In the genomic region with DNA sequence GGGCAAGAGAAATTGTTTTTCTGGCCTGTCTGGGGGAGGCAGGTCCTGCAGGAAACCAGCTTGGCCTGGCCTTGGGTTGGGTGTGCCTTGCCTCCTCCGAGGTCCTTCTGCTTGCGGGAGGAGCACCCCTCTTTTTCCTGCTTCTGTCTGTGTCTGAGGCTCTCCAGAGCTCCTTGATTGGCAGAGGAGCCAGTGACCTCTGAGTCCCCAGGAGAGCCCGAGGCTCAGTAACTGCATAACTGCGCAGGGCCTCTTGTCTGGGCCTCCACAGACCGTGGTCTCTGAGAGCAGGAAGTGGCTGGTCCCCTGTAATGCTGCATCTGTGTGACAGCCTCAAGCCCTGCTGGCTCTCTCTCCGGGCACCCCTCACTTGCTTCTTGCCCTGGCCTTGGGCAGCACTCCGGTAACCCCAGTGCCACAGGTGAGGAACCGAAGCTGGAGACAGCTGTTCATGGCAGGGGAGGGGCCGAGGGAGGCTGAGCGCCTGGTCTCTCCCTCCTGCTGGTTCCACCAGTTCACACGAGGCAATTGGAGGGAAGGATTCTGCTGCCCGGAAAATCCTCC, we compare ENCODE assay signal across 8 cellular contexts. TPM values are rescaled to one million over a fixed set of nuclear protein-coding genes. Genes with fewer than 3 reads are reported as not detected.
DNase-seq lines count a peak whose midpoint lies in the region; ATAC-seq, FAIRE-seq and TF ChIP-seq lines count a peak whose summit lies in the region.

No MANE protein-coding gene starts in this region.

- H2BK15ac ChIP-seq in H1 (ENCODE audit: low read length), result no peak overlapping the region

- H3K4me1 ChIP-seq in DOHH2 (ENCODE audit: control insufficient read depth, low read length), result peaks cover 33% of the 10 kb centered on the region
- peaks cover 28% of the 10 kb centered on the region for H3K4me1 ChIP-seq in OCI-LY3 (ENCODE audit: low read length)
- peaks cover 0 to 21% (median 12%) of the 10 kb centered on the region in 4 experiments; a peak in 5 of 7 replicates for H3K4me1 ChIP-seq in H1 (replicated peaks in 1 of 4; ENCODE audit: control insufficient read depth in 3 of 4, insufficient read depth in 4 of 4, low read length in 3 of 4)
- peaks cover 24 to 28% of the 10 kb centered on the region in 2 experiments for H3K4me1 ChIP-seq in neutrophil (ENCODE audit: control insufficient read depth in 1 of 2, insufficient read depth in 1 of 2, low read depth in 1 of 2, low read length in 1 of 2)

- no peak for TF ChIP-seq POLR2A in H1 (IDR thresholded peaks at IDR 0.05; ENCODE audit: control extremely low read depth in 1 of 2, low read depth in 2 of 2, low read length in 2 of 2)

- H4K20me1 ChIP-seq in DOHH2 (ENCODE audit: control insufficient read depth, insufficient read depth, low read depth, low read length), result peaks cover 14% of the 10 kb centered on the region
- H4K20me1 ChIP-seq in OCI-LY3 (ENCODE audit: insufficient read depth, low read length), result peaks cover 31% of the 10 kb centered on the region
- H4K20me1 ChIP-seq in H1 (replicated peaks in 1 of 2; ENCODE audit: control insufficient read depth in 1 of 2, insufficient read depth in 2 of 2, low read length in 2 of 2), result peaks cover 16 to 37% of the 10 kb centered on the region in 2 experiments

- TF ChIP-seq EP300 in H1 (IDR thresholded peaks at IDR 0.05; ENCODE audit: borderline replicate concordance in 1 of 2, low read depth in 2 of 2, low read length in 2 of 2), result no peak

- H3K27me3 ChIP-seq in DOHH2 (ENCODE audit: control insufficient read depth, low read length), result no peaks in the 10 kb centered on the region
- H3K27me3 ChIP-seq in OCI-LY3 (ENCODE audit: low read depth, low read length), result no peaks in the 10 kb centered on the region
- H3K27me3 ChIP-seq in H1 (replicated peaks in 1 of 4; ENCODE audit: control insufficient read depth in 3 of 4, extremely low read depth in 1 of 4, insufficient read depth in 3 of 4, low read length in 3 of 4), result no peaks in the 10 kb centered on the region
- H3K27me3 ChIP-seq in neutrophil, result no peaks in the 10 kb centered on the region

- H4K8ac ChIP-seq in H1 (ENCODE audit: extremely low read depth, insufficient read depth, low read length), result no peak overlapping the region

- peaks cover 7% of the 10 kb centered on the region; the same call in 1 of the 2 replicates for H3K23me2 ChIP-seq in H1 (ENCODE audit: low read depth, low read length)

- H3K56ac ChIP-seq in H1 (replicated peaks; ENCODE audit: insufficient read length, low read depth, low read length), result no peak overlapping the region

- H3K9me3 ChIP-seq in DOHH2 (ENCODE audit: control insufficient read depth, insufficient read depth, low read length), result no peaks in the 10 kb centered on the region
- no peaks in the 10 kb centered on the region for H3K9me3 ChIP-seq in OCI-LY3 (ENCODE audit: insufficient read depth, low read length)
- H3K9me3 ChIP-seq in H1 (ENCODE audit: insufficient read depth in 2 of 2, low read depth in 1 of 2, low read length in 1 of 2), result no peaks in the 10 kb centered on the region
- no peaks in the 10 kb centered on the region for H3K9me3 ChIP-seq in neutrophil

- H3K27ac ChIP-seq in DOHH2 (ENCODE audit: low read depth, low read length) (peak overlapping the region; percentile 41), OCI-LY3 (ENCODE audit: low read length) (peak overlapping the region; percentile 53), H1 (ENCODE audit: low read depth, low read length) (no peak overlapping the region), neutrophil (peak overlapping the region; percentile 46)

- no peak for FAIRE-seq in H1 (lab: Jason Lieb, UNC)

- no peak overlapping the region for H3K4ac ChIP-seq in H1 (replicated peaks; ENCODE audit: insufficient read length, low read depth, low read length)

- WGBS in H1 (ENCODE audit: extremely low coverage in 1 of 2, insufficient coverage in 1 of 2, insufficient read length in 1 of 2, insufficient replicate concordance in 2 of 2, low coverage in 1 of 2, low lambda C conversion rate in 2 of 2, missing lambda C conversion rate in 1 of 2), 2 experiments, result 87% methylated on average over 12 of the region's 12 CpGs; no CpG with 5 or more reads in 1 of the 2 experiments

- no peak overlapping the region for H2BK20ac ChIP-seq in H1 (ENCODE audit: low read length)

- peaks cover 91% of the 10 kb centered on the region for H3K79me2 ChIP-seq in DOHH2 (ENCODE audit: control insufficient read depth, low read length)
- peaks cover 81% of the 10 kb centered on the region for H3K79me2 ChIP-seq in OCI-LY3 (ENCODE audit: low read length)
- peaks cover 6 to 50% of the 10 kb centered on the region in 2 experiments; a peak in 3 of 4 replicates for H3K79me2 ChIP-seq in H1 (ENCODE audit: control insufficient read depth in 1 of 2, insufficient read depth in 2 of 2, low read length in 2 of 2)

- CTCF ChIA-PET in H1 (lab: Charles Lee; ENCODE audit: partially characterized antibody), result interaction anchor here (0.6 to 1.6 kb wide), 5 partner anchors 9 to 166 kb away, joined by 3 to 7 read pairs (median 3); no protein-coding TSS in a partner anchor

- H3K18ac ChIP-seq in H1 (ENCODE audit: extremely low read depth, low read length), result no peak overlapping the region

- H3K9ac ChIP-seq in OCI-LY3 (ENCODE audit: low read length), result peak overlapping the region; percentile 92
- H3K9ac ChIP-seq in H1 (replicated peaks in 1 of 4; ENCODE audit: extremely low read depth in 1 of 4, low read depth in 3 of 4, low read length in 3 of 4), result peak overlapping the region in 1 of 4 experiments; percentile 10; a peak in 2 of 7 replicates

- no peak overlapping the region for H2BK12ac ChIP-seq in H1 (ENCODE audit: low read depth, low read length)

- TF ChIP-seq CTCF in DOHH2 (IDR thresholded peaks at IDR 0.05; ENCODE audit: low read depth, low read length, poor library complexity, severe bottlenecking) (no peak), OCI-LY3 (IDR thresholded peaks at IDR 0.05; ENCODE audit: low read depth, low read length) (no peak), H1 (IDR thresholded peaks at IDR 0.05; ENCODE audit: control extremely low read depth in 1 of 3, insufficient read depth in 1 of 3, low read depth in 1 of 3, low read length in 3 of 3) (no peak), neutrophil (IDR thresholded peaks at IDR 0.05) (no peak)

- H3K4me3 ChIP-seq in DOHH2 (ENCODE audit: low read length) (peak overlapping the region; percentile 83), OCI-LY3 (ENCODE audit: low read length) (peak overlapping the region; percentile 96), H1 (ENCODE audit: extremely low read depth in 1 of 4, insufficient read depth in 2 of 4, low read depth in 3 of 4, low read length in 4 of 4) (peak overlapping the region; percentile 79 to 91 (median 82); a peak in 5 of 8 replicates), neutrophil (ENCODE audit: low read depth in 1 of 2, low read length in 1 of 2) (peak overlapping the region; percentile 51 to 62)

- peak overlapping the region; percentile 68 for H3K4me2 ChIP-seq in DOHH2 (ENCODE audit: low read length)
- H3K4me2 ChIP-seq in OCI-LY3 (ENCODE audit: low read length), result peak overlapping the region; percentile 88
- peak overlapping the region; percentile 76 to 92 for H3K4me2 ChIP-seq in H1 (ENCODE audit: insufficient read depth in 1 of 2, low read depth in 2 of 2, low read length in 2 of 2)

- 0 out of 2 replicates have a peak overlapping the region, but pooled peaks have one; percentile 30 for H2BK5ac ChIP-seq in H1 (ENCODE audit: low read depth, low read length)

- DNase-seq in H1 (ENCODE audit: low read depth in 1 of 2, low spot score in 2 of 2) (no peak), midbrain (lab: John Stamatoyannopoulos, UW) (no peak), NCI-H524 treated with DMSO at 0.1 percent for 48 hours (lab: John Stamatoyannopoulos, UW) (no peak)
- DNase-seq in activated CD4-positive, CD25-positive, alpha-beta regulatory T cell (lab: John Stamatoyannopoulos, UW), result no peak

- peaks cover 14% of the 10 kb centered on the region for H3K79me1 ChIP-seq in H1 (ENCODE audit: low read depth, low read length)

- no peak overlapping the region for H3K14ac ChIP-seq in H1 (ENCODE audit: insufficient read length)

- H3K36me3 ChIP-seq in DOHH2 (ENCODE audit: control insufficient read depth, low read length) (peaks cover 35% of the 10 kb centered on the region), OCI-LY3 (replicated peaks; ENCODE audit: low read depth, low read length) (peaks cover 12% of the 10 kb centered on the region), H1 (ENCODE audit: control insufficient read depth in 2 of 4, insufficient read depth in 4 of 4, low read length in 3 of 4) (no peaks in the 10 kb centered on the region), neutrophil (no peaks in the 10 kb centered on the region)

- H2AK5ac ChIP-seq in H1 (ENCODE audit: low read depth, low read length), result no peak overlapping the region

- H2BK120ac ChIP-seq in H1 (replicated peaks; ENCODE audit: low read depth, low read length), result no peak overlapping the region

- no peak for ATAC-seq in GM21737 (IDR thresholded peaks at IDR 0.05; ENCODE audit: unreplicated experiment)

- POLR2A ChIA-PET in H1 (lab: Charles Lee; ENCODE audit: partially characterized antibody), result interaction anchor here (0.7 to 1.4 kb wide), 4 partner anchors 10 to 129 kb away, joined by 3 to 4 read pairs (median 4); no protein-coding TSS in a partner anchor

- no peak for TF ChIP-seq RAD21 in H1 (IDR thresholded peaks at IDR 0.05 in 1 of 2, conservative IDR thresholded peaks at IDR 0.05 in 1 of 2; ENCODE audit: low read depth in 2 of 2, low read length in 2 of 2)

- H3K9me2 ChIP-seq in DOHH2 (replicated peaks; ENCODE audit: control insufficient read depth, low read length), result no peaks in the 10 kb centered on the region

- no peak overlapping the region for H4K5ac ChIP-seq in H1 (ENCODE audit: insufficient read length, low read depth, low read length)

- no peak overlapping the region for H4K91ac ChIP-seq in H1 (replicated peaks; ENCODE audit: insufficient read length, low read length)

- H3F3A ChIP-seq in DOHH2 (ENCODE audit: control insufficient read depth, insufficient read depth), result peaks cover 5% of the 10 kb centered on the region

- H2AFZ ChIP-seq in OCI-LY3 (ENCODE audit: low read depth, low read length) (no peak overlapping the region), H1 (ENCODE audit: low read length) (no peak overlapping the region)

- no peak overlapping the region for H3K23ac ChIP-seq in H1 (ENCODE audit: insufficient read length)

RNA-seq across cellular contexts. Expression of a gene that starts 1.6 kb away (rescaled TPM):
- total RNA-seq in H1 (2021; fragmentation: NEBNext Ultra II Directional; extraction: Animal tissue kit (Norgen Biotek cat#: 25700)), result 74.6 and 76.9 TPM in 2 replicates
- 38.9 and 68.4 TPM in 2 replicates for polyA plus RNA-seq in H1 (2011; rRNA removed)
- 40.1 TPM for polyA plus RNA-seq in H1 (2011; cell fraction: cytosol; rRNA removed)
- polyA plus RNA-seq in H1 (2011; cell fraction: nucleus; rRNA removed), result 97.9 TPM
- polyA plus RNA-seq in H1 (2012, experiment 1 of 2), result 28.0 to 47.8 TPM (median 43.1 TPM) in 4 replicates
- polyA plus RNA-seq in H1 (2012, experiment 2 of 2), result 29.7 TPM
- polyA plus RNA-seq in H1 (2013, experiment 1 of 2), result 37.4 TPM
- 36.4 TPM for polyA plus RNA-seq in H1 (2013, experiment 2 of 2)
- polyA minus RNA-seq in H1 (2011; rRNA and poly(A)+ RNA removed), result 13.1 and 15.2 TPM in 2 replicates
- polyA minus RNA-seq in H1 (2011; cell fraction: cytosol; rRNA and poly(A)+ RNA removed), result 74.6 TPM
- polyA minus RNA-seq in H1 (2011; cell fraction: nucleus; rRNA and poly(A)+ RNA removed), result 33.7 TPM

RNA-seq across cellular contexts. Expression of a gene that starts 31.1 kb away (rescaled TPM):
- 0.50 and 0.61 TPM in 2 replicates for total RNA-seq in H1 (2021; fragmentation: NEBNext Ultra II Directional; extraction: Animal tissue kit (Norgen Biotek cat#: 25700))
- 0.38 and 0.52 TPM in 2 replicates for polyA plus RNA-seq in H1 (2011; rRNA removed)
- polyA plus RNA-seq in H1 (2011; cell fraction: cytosol; rRNA removed), result 0.44 TPM
- 1.3 TPM for polyA plus RNA-seq in H1 (2011; cell fraction: nucleus; rRNA removed)
- 0.21 to 0.55 TPM (median 0.41 TPM) in 4 replicates for polyA plus RNA-seq in H1 (2012, experiment 1 of 2)
- 0.25 TPM for polyA plus RNA-seq in H1 (2012, experiment 2 of 2)
- polyA plus RNA-seq in H1 (2013, experiment 1 of 2), result 0.45 TPM
- 0.53 TPM for polyA plus RNA-seq in H1 (2013, experiment 2 of 2)
- 0.10 TPM in 1 of 2 replicates, not detected in the other for polyA minus RNA-seq in H1 (2011; rRNA and poly(A)+ RNA removed)
- 0.51 TPM for polyA minus RNA-seq in H1 (2011; cell fraction: cytosol; rRNA and poly(A)+ RNA removed)
- polyA minus RNA-seq in H1 (2011; cell fraction: nucleus; rRNA and poly(A)+ RNA removed), result 0.30 TPM

RNA-seq across cellular contexts. Expression of a gene that starts 37.7 kb away (rescaled TPM):
- 0.75 and 0.76 TPM in 2 replicates for total RNA-seq in H1 (2021; fragmentation: NEBNext Ultra II Directional; extraction: Animal tissue kit (Norgen Biotek cat#: 25700))
- 0.60 and 0.72 TPM in 2 replicates for polyA plus RNA-seq in H1 (2011; rRNA removed)
- 0.78 TPM for polyA plus RNA-seq in H1 (2011; cell fraction: cytosol; rRNA removed)
- 1.7 TPM for polyA plus RNA-seq in H1 (2011; cell fraction: nucleus; rRNA removed)
- 0.56 to 0.72 TPM (median 0.63 TPM) in 4 replicates for polyA plus RNA-seq in H1 (2012, experiment 1 of 2)
- 0.76 TPM for polyA plus RNA-seq in H1 (2012, experiment 2 of 2)
- 0.26 TPM for polyA plus RNA-seq in H1 (2013, experiment 1 of 2)
- polyA plus RNA-seq in H1 (2013, experiment 2 of 2), result 0.33 TPM
- polyA minus RNA-seq in H1 (2011; rRNA and poly(A)+ RNA removed), result 0.09 and 0.20 TPM in 2 replicates
- not detected for polyA minus RNA-seq in H1 (2011; cell fraction: cytosol; rRNA and poly(A)+ RNA removed)
- 1.5 TPM for polyA minus RNA-seq in H1 (2011; cell fraction: nucleus; rRNA and poly(A)+ RNA removed)

RNA-seq across cellular contexts. Expression of a gene that starts 40.7 kb away (rescaled TPM):
- total RNA-seq in H1 (2021; fragmentation: NEBNext Ultra II Directional; extraction: Animal tissue kit (Norgen Biotek cat#: 25700)), result 34.2 and 36.0 TPM in 2 replicates
- polyA plus RNA-seq in H1 (2011; rRNA removed), result 49.2 and 80.4 TPM in 2 replicates
- 56.8 TPM for polyA plus RNA-seq in H1 (2011; cell fraction: cytosol; rRNA removed)
- polyA plus RNA-seq in H1 (2011; cell fraction: nucleus; rRNA removed), result 283 TPM
- 20.8 to 38.5 TPM (median 33.9 TPM) in 4 replicates for polyA plus RNA-seq in H1 (2012, experiment 1 of 2)
- 26.0 TPM for polyA plus RNA-seq in H1 (2012, experiment 2 of 2)
- polyA plus RNA-seq in H1 (2013, experiment 1 of 2), result 24.1 TPM
- polyA plus RNA-seq in H1 (2013, experiment 2 of 2), result 22.7 TPM
- polyA minus RNA-seq in H1 (2011; rRNA and poly(A)+ RNA removed), result 30.5 and 36.4 TPM in 2 replicates
- 24.4 TPM for polyA minus RNA-seq in H1 (2011; cell fraction: cytosol; rRNA and poly(A)+ RNA removed)
- 73.6 TPM for polyA minus RNA-seq in H1 (2011; cell fraction: nucleus; rRNA and poly(A)+ RNA removed)
